ENCODE assay signal across 10 cellular contexts in the genomic region with DNA sequence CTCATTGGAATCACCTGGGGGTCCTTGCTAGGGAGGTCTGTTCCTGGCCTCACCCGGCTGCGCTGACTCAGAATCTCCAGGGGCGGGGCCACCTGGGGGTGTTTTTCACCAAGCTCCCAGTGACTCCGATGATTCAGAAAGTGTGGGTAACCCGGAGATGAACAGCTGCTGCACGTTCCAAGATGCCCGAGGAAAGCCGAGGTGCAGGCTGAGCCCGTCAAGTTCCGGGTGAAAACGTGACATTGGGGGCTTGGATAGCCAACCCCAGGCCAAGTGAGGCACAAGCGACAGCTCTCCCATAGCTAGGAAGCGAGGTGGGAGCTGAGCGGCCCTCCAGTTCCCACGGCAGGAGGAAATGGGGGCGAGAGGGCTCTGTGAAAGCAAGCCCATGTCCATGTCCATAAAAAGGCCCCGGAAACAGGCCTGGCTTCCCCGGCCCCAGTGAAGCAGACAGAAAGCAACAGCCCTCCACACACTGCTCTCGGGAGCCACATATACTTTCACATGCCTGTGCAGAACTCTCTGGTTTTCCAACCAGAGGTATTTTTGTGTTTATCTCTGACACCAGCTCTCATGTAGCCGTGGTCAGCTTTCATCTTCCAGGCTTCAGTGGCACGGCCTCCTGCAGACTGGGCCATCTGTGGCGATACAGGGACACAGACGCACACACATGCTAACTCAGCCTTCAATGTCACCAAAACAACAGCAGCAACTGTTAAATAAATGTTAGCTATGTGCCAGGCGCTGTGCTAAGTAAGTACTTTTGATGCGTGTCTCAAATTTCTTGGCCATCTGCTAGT.
DNase-seq lines count a peak whose midpoint lies in the region; ATAC-seq and TF ChIP-seq lines count a peak whose summit lies in the region.
"Had no signal": no experiment of that assay in that cellular context is flagged by ENCODE, and none has a peak within 500 bp of the region (broad histone marks: within the 10 kb centered on the region; RNA-seq: fewer than 3 reads in every experiment).

No MANE protein-coding gene starts in this region.

- in situ Hi-C loops in mammary epithelial cell (cut with MboI; ENCODE audit: low sequenced_read_pairs in 2 of 2) = no loop called here
- in situ Hi-C loops in transverse colon (cut with MboI; ENCODE audit: low pct_ligation_motif_present in 1 of 4, low pct_unique_long_range_greater_than_20kb in 1 of 4, low sequenced_read_pairs in 3 of 4) = no loop called here

- no peaks in the 10 kb centered on the region for H3K9me2 ChIP-seq in MM.1S (replicated peaks; ENCODE audit: insufficient read depth, low read length)

- CTCF ChIA-PET in mammary epithelial cell (lab: Charles Lee; ENCODE audit: low non-redundant PET) = no interaction called here

- H3K4me1 ChIP-seq in mammary epithelial cell (ENCODE audit: insufficient read depth, low read length) (peaks cover 41% of the 10 kb centered on the region), MM.1S (ENCODE audit: low read length) (no peaks in the 10 kb centered on the region), transverse colon (no peaks in the 10 kb centered on the region)

- dilution Hi-C loops in mammary epithelial cell (cut with HindIII; ENCODE audit: low sequenced_read_pairs) = no loop called here

- H3K27ac ChIP-seq in mammary epithelial cell (ENCODE audit: insufficient read depth, low read depth, low read length) (peak overlapping the region; percentile 58), MM.1S (ENCODE audit: low read length) (no peak overlapping the region), transverse colon (no peak overlapping the region)

- H3K27me3 ChIP-seq in mammary epithelial cell (ENCODE audit: insufficient read depth, low read length) (no peaks in the 10 kb centered on the region), MM.1S (replicated peaks; ENCODE audit: insufficient read depth, low read length) (no peaks in the 10 kb centered on the region), transverse colon (no peaks in the 10 kb centered on the region)

- no peak for TF ChIP-seq EP300 in transverse colon (IDR thresholded peaks at IDR 0.05; ENCODE audit: low read depth)

- H3K4me3 ChIP-seq in AG10803 (ENCODE audit: low read length) (no peak overlapping the region), mammary epithelial cell (replicated peaks in 1 of 3; ENCODE audit: insufficient read depth in 1 of 3, low read depth in 2 of 3, low read length in 3 of 3) (no peak overlapping the region), lower leg skin (ENCODE audit: low read depth, poor library complexity, severe bottlenecking) (no peak overlapping the region), MM.1S (ENCODE audit: low read length) (no peak overlapping the region), transverse colon (no peak overlapping the region)

- H3K9ac ChIP-seq in mammary epithelial cell (ENCODE audit: insufficient read depth, low read length) (peak overlapping the region; percentile 10), MM.1S (ENCODE audit: low read length) (no peak overlapping the region)

- H4K20me1 ChIP-seq in mammary epithelial cell (ENCODE audit: insufficient read depth, low read length) (no peaks in the 10 kb centered on the region), MM.1S (ENCODE audit: insufficient read depth, low read length) (no peaks in the 10 kb centered on the region)

- peak; percentile 31 for DNase-seq in AG10803 (ENCODE audit: low read depth)
- DNase-seq in NCI-H1694 (lab: John Stamatoyannopoulos, UW) = peak; percentile 64
- DNase-seq in mammary epithelial cell = peak; percentile 88
- DNase-seq in lower leg skin (ENCODE audit: low spot score in 2 of 2) = peak; percentile 58 to 89
- DNase-seq in MM.1S = no peak
- DNase-seq in transverse colon = no peak
- no peak for DNase-seq in activated T-cell treated with anti-CD3 and anti-CD28 coated beads, Interleukin-2, amount 50 U/mL, for 48 hours
- DNase-seq: CD4-positive, CD25-positive, alpha-beta regulatory T cell; foreskin melanocyte had no signal

- no peaks in the 10 kb centered on the region for H3K9me3 ChIP-seq in mammary epithelial cell (replicated peaks; ENCODE audit: insufficient read depth, low read length)
- no peaks in the 10 kb centered on the region for H3K9me3 ChIP-seq in MM.1S (replicated peaks; ENCODE audit: insufficient read depth, low read length)
- H3K9me3 ChIP-seq in transverse colon = no peaks in the 10 kb centered on the region

- no TSS peak for BruUV-seq in mammary epithelial cell (replicated peaks; lab: Mats Ljungman, UMichigan)

- TF ChIP-seq POLR2A in lower leg skin (IDR thresholded peaks at IDR 0.05) = no peak
- no peak for TF ChIP-seq POLR2A in transverse colon (IDR thresholded peaks at IDR 0.05)

- H3F3A ChIP-seq in MM.1S (ENCODE audit: insufficient read depth, low read length) = no peaks in the 10 kb centered on the region

- WGBS in mammary epithelial cell (ENCODE audit: low coverage, missing lambda C conversion rate) = 63% methylated on average over 18 of the region's 25 CpGs
- 57 to 62% methylated on average over 18 to 25 of the region's 25 CpGs for WGBS in lower leg skin, 2 donors
- 76 to 85% methylated on average over 3 to 25 of the region's 25 CpGs for WGBS in transverse colon (ENCODE audit: low coverage in 1 of 2), 2 donors

- H2AFZ ChIP-seq in mammary epithelial cell (ENCODE audit: low read depth, low read length) = peak overlapping the region; percentile 57
- no peak overlapping the region for H2AFZ ChIP-seq in MM.1S (ENCODE audit: low read length)

- H3K79me2 ChIP-seq in mammary epithelial cell (ENCODE audit: insufficient read depth, low read length) (peaks cover 96% of the 10 kb centered on the region), MM.1S (ENCODE audit: low read length) (no peaks in the 10 kb centered on the region)

- intact Hi-C loops in mammary epithelial cell (cut with micrococcal nuclease) (no loop called here), lower leg skin (cut with DNase I; ENCODE audit: low total_unique reads) (no loop called here), transverse colon (cut with DNase I; ENCODE audit: low total_unique reads) (no loop called here)

- TF ChIP-seq CTCF in AG10803 (conservative IDR thresholded peaks at IDR 0.05; ENCODE audit: low read length) = no peak
- TF ChIP-seq CTCF in mammary epithelial cell (conservative IDR thresholded peaks at IDR 0.05 in 1 of 2, IDR thresholded peaks at IDR 0.05 in 1 of 2; ENCODE audit: extremely low read depth in 1 of 2, insufficient read depth in 1 of 2, low read depth in 1 of 2, low read length in 2 of 2) = no peak
- TF ChIP-seq CTCF in lower leg skin (IDR thresholded peaks at IDR 0.05) = no peak
- TF ChIP-seq CTCF in MM.1S (IDR thresholded peaks at IDR 0.05; ENCODE audit: low read length) = no peak
- TF ChIP-seq CTCF in transverse colon (IDR thresholded peaks at IDR 0.05) = no peak

- ATAC-seq in HG02623 (IDR thresholded peaks at IDR 0.05; ENCODE audit: unreplicated experiment) = no peak

- H3K36me3 ChIP-seq in mammary epithelial cell (ENCODE audit: insufficient read depth, low read length) = no peaks in the 10 kb centered on the region
- H3K36me3 ChIP-seq in MM.1S (replicated peaks; ENCODE audit: insufficient read depth, low read length) = no peaks in the 10 kb centered on the region
- H3K36me3 ChIP-seq in transverse colon = no peaks in the 10 kb centered on the region

- H3K4me2 ChIP-seq in mammary epithelial cell (ENCODE audit: insufficient read depth, low read depth, low read length) (peak overlapping the region; percentile 69), MM.1S (ENCODE audit: low read depth, low read length) (no peak overlapping the region)

Comparison
In these comparisons a context has a peak if more than half of its experiments do, and no peak if none do; other contexts are left out.
1. DNase-seq: peak in AG10803 (single experiment), NCI-H1694 (single experiment), mammary epithelial cell (single experiment) and lower leg skin (2 of 2); none in MM.1S (single experiment), transverse colon (single experiment) and activated T-cell treated with anti-CD3 and anti-CD28 coated beads, Interleukin-2, amount 50 U/mL, for 48 hours (0 of 2).